Comparison of ENCODE assay signal across 18 cellular contexts in the genomic region with DNA sequence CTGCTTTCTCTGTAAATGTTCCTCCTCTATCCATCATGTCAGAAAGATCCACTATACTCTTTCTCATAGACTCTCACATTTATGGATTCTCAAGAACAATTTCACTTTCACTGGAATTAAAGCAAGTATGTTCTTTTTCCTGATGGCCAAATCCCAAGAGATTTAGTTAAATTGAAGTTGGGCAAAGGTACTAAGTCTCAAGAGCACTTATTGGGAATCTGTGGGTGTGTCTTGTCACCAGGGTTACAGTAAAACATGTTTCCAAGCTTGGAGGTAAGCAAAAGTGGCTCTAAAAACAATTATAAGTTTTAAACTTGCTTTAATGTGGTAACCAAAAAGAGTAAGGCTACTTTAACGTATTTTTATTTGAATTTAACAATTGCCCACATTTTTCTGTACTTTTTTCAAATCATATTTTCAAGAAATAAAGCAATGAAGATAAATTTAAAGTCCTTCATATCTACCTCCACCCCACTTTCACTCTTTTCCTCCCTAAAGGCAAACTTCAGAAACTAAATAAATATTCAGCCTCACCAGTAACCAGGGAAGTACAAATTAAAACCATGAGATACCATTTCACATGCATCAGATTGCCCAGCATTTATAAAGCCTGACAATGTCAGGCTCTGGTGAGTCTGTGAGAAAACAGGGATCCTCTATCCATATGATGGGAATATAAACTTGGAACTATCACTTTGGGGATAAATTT.
DNase-seq lines count a peak whose midpoint lies in the region; TF ChIP-seq lines count a peak whose summit lies in the region.
"Had no signal": no experiment of that assay in that cellular context is flagged by ENCODE, and none has a peak within 500 bp of the region (broad histone marks: within the 10 kb centered on the region; RNA-seq: fewer than 3 reads in every experiment).

No MANE protein-coding gene starts in this region.

- H3K9ac ChIP-seq in adipocyte (ENCODE audit: low read length): no peak overlapping the region

- no peak for TF ChIP-seq EP300 in stomach (IDR thresholded peaks at IDR 0.05)

- no peak for TF ChIP-seq CTCF in stomach (IDR thresholded peaks at IDR 0.05)

- WGBS in stomach, 5 donors: 24 to 63% (median 36%) methylated on average over 1 of the region's 1 CpG

- H3K4me3 ChIP-seq in adipocyte (ENCODE audit: low read length) (peak overlapping the region; percentile 77), stomach (no peak overlapping the region)

- H3K27me3 ChIP-seq in adipocyte (replicated peaks; ENCODE audit: control insufficient read depth, insufficient read depth, low read length) (no peaks in the 10 kb centered on the region), stomach (no peaks in the 10 kb centered on the region)
- H3K27me3 ChIP-seq: gastroesophageal sphincter had no signal

- H3K4me1 ChIP-seq in adipocyte (ENCODE audit: control insufficient read depth, insufficient read depth, low read length) (peaks cover 13% of the 10 kb centered on the region), stomach (peaks cover 0 to 8% (median 0%) of the 10 kb centered on the region in 4 donors)
- H3K4me1 ChIP-seq: gastroesophageal sphincter, left ventricle myocardium inferior had no signal

- intact Hi-C loops in stomach (cut with DNase I; ENCODE audit: low total_unique reads): no loop called here

- H3K36me3 ChIP-seq in adipocyte (ENCODE audit: control insufficient read depth, insufficient read depth, low read length, severe bottlenecking): no peaks in the 10 kb centered on the region
- no peaks in the 10 kb centered on the region for H3K36me3 ChIP-seq in stomach
- H3K36me3 ChIP-seq: gastroesophageal sphincter, left ventricle myocardium inferior had no signal

- H3K27ac ChIP-seq in stomach: peak overlapping the region in 4 of 5 donors; percentile 6 to 65 (median 59)
- H3K27ac ChIP-seq: 22Rv1, RWPE1, VCaP had no signal

- TF ChIP-seq POLR2A in stomach (IDR thresholded peaks at IDR 0.05): no peak

- peak; percentile 2 for DNase-seq in DMS153 (lab: John Stamatoyannopoulos, UW)
- DNase-seq in DMS153 treated with DMSO at 0.1 percent for 48 hours (lab: John Stamatoyannopoulos, UW; ENCODE audit: unreplicated experiment): no peak
- DNase-seq in adipocyte (ENCODE audit: low read depth): peak; percentile 21
- peak; percentile 10 for DNase-seq in fibroblast of the conjunctiva (ENCODE audit: low read depth)
- DNase-seq in stomach: no peak
- DNase-seq in SK-N-DZ (ENCODE audit: low spot score): no peak
- DNase-seq in effector CD4-positive, alpha-beta T cell: no peak
- no peak for DNase-seq in activated effector memory CD4-positive, alpha-beta T cell treated with Interleukin-2 at 50 U/mL for 16 hours
- DNase-seq: activated CD8-positive, alpha-beta T cell treated with anti-CD3 and anti-CD28 coated beads, Interleukin-2, amount 10 ng/mL, durations not matched to agents 7 days and 5 days; activated naive CD8-positive, alpha-beta T cell treated with anti-CD3 and anti-CD28 coated beads, Interleukin-2, amount 50 U/mL, for 24 hours; cerebellar nuclear complex; left ventricle myocardium inferior; NCI-H2081 treated with DMSO at 0.1 percent for 48 hours; T-cell had no signal

- H3K9me3 ChIP-seq in adipocyte (ENCODE audit: control insufficient read depth, low read length) (no peaks in the 10 kb centered on the region), stomach (no peaks in the 10 kb centered on the region)
- H3K9me3 ChIP-seq: gastroesophageal sphincter, left ventricle myocardium inferior had no signal

Comparison
In these comparisons a context has a peak if more than half of its experiments do, and no peak if none do; other contexts are left out.
1. DNase-seq: peak in DMS153 (single experiment), adipocyte (single experiment) and fibroblast of the conjunctiva (single experiment); none in DMS153 treated with DMSO at 0.1 percent for 48 hours (single experiment), stomach (single experiment), SK-N-DZ (single experiment), effector CD4-positive, alpha-beta T cell (single experiment) and activated effector memory CD4-positive, alpha-beta T cell treated with Interleukin-2 at 50 U/mL for 16 hours (single experiment).